Comparison of ENCODE assay signal across 23 cellular contexts in the genomic region with DNA sequence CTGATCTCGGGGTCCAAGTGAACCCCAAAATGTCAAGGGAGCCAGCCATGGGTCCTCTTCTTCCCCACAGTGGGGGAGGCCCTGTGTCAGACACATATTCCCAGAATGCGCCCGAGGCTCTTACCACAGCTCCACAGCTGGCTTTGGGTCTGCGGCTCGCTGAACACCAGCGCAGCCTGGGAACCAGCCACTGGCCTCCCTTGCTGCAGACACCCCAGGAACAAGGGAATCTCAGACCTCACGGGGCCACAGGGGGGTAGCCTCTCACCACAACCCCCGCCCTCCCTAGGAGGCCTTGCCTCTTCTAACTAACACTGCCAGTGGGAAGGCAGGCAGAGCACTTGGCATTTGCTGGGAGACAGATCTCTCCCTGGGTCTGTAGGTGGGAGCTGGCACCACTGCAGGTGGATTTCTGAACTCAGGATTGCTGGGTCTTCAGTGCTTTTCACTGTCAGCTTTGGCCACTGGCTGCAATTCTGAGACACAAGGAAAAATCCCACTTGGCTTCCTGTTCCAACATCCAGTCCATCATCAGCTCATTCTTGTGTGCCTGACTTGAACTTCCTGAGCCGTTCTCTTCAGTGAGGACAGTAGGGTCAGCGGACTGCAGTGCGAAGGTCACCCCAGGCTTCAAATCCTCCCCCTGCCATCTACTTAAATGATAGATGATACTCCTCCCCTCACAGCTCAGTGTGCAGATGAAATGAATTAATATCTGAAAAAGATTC.
DNase-seq lines count a peak whose midpoint lies in the region; ATAC-seq and TF ChIP-seq lines count a peak whose summit lies in the region.
"Had no signal": no experiment of that assay in that cellular context is flagged by ENCODE, and none has a peak within 500 bp of the region (broad histone marks: within the 10 kb centered on the region; RNA-seq: fewer than 3 reads in every experiment).

No MANE protein-coding gene starts in this region.

- H3K4me1 ChIP-seq in right atrium auricular region (no peaks in the 10 kb centered on the region), upper lobe of right lung (no peaks in the 10 kb centered on the region)

- intact Hi-C loops in left ventricle myocardium superior (cut with micrococcal nuclease) (no loop called here), dorsolateral prefrontal cortex (cut with DNase I) (no loop called here), upper lobe of right lung (cut with DNase I) (no loop called here)

- TF ChIP-seq CTCF in right atrium auricular region (IDR thresholded peaks at IDR 0.05) (no peak), dorsolateral prefrontal cortex (IDR thresholded peaks at IDR 0.05 in 54 of 56, conservative IDR thresholded peaks at IDR 0.05 in 2 of 56; ENCODE audit: low read depth in 1 of 56, partially characterized antibody in 56 of 56) (no peak), neural cell (IDR thresholded peaks at IDR 0.05; ENCODE audit: poor library complexity, severe bottlenecking) (no peak), upper lobe of right lung (IDR thresholded peaks at IDR 0.05) (no peak)

- DNase-seq in right atrium auricular region (ENCODE audit: low spot score) (peak; percentile 50), left ventricle myocardium superior (no peak), dorsolateral prefrontal cortex (no peak), upper lobe of right lung (peak; percentile 27), NCI-H524 treated with DMSO at 0.1 percent for 48 hours (lab: John Stamatoyannopoulos, UW) (no peak)
- DNase-seq: AML-193; Calu3; CD4-positive, CD25-positive, alpha-beta regulatory T cell; DND-41; GDM1; GOT3; HFFc6; Karpas-422; MM.1S; NCI-H1105; NCI-H187; NCI-H446; NCI-H748 treated with DMSO at 0.1 percent for 48 hours; SHP77 had no signal

- TF ChIP-seq EP300 in neural cell (conservative IDR thresholded peaks at IDR 0.05; ENCODE audit: poor library complexity, severe bottlenecking) = no peak

- H3K9me2 ChIP-seq in neural cell (ENCODE audit: insufficient read depth, low read length) = no peaks in the 10 kb centered on the region

- H3K36me3 ChIP-seq in right atrium auricular region (no peaks in the 10 kb centered on the region), neural cell (ENCODE audit: insufficient read depth, low read length) (no peaks in the 10 kb centered on the region), upper lobe of right lung (no peaks in the 10 kb centered on the region)

- H2AFZ ChIP-seq in neural cell (ENCODE audit: low read depth, low read length) = peak overlapping the region; percentile 71
- H2AFZ ChIP-seq: PC-9 had no signal

- H4K20me1 ChIP-seq in neural cell (ENCODE audit: insufficient read depth) = no peaks in the 10 kb centered on the region

- H3K27ac ChIP-seq in right atrium auricular region = no peak overlapping the region
- peak overlapping the region in 51 of 59 donors; percentile 23 to 95 (median 83) for H3K27ac ChIP-seq in dorsolateral prefrontal cortex
- H3K27ac ChIP-seq in neural cell (ENCODE audit: low read length) = peak overlapping the region; percentile 100
- H3K27ac ChIP-seq in upper lobe of right lung = no peak overlapping the region
- H3K27ac ChIP-seq: PC-9 had no signal

- H3F3A ChIP-seq in neural cell (ENCODE audit: insufficient read depth, low read length, poor library complexity, severe bottlenecking) = peaks cover 2% of the 10 kb centered on the region

- H3K79me2 ChIP-seq in neural cell (replicated peaks; ENCODE audit: insufficient read depth, low read length) = no peaks in the 10 kb centered on the region

- H3K4me3 ChIP-seq in right atrium auricular region = no peak overlapping the region
- no peak overlapping the region for H3K4me3 ChIP-seq in dorsolateral prefrontal cortex
- peak overlapping the region; percentile 55 for H3K4me3 ChIP-seq in neural cell (ENCODE audit: low read length)
- no peak overlapping the region for H3K4me3 ChIP-seq in upper lobe of right lung
- H3K4me3 ChIP-seq: PC-9 had no signal

- no peak for TF ChIP-seq RAD21 in neural cell (conservative IDR thresholded peaks at IDR 0.05)

- H3K27me3 ChIP-seq in right atrium auricular region = no peaks in the 10 kb centered on the region
- no peaks in the 10 kb centered on the region for H3K27me3 ChIP-seq in dorsolateral prefrontal cortex
- no peaks in the 10 kb centered on the region for H3K27me3 ChIP-seq in neural cell (ENCODE audit: insufficient read depth, low read depth, low read length)
- H3K27me3 ChIP-seq in upper lobe of right lung = no peaks in the 10 kb centered on the region

- ATAC-seq in left ventricle myocardium superior = no peak
- peak; percentile 46 for ATAC-seq in upper lobe of right lung
- no peak for ATAC-seq in HG02623 (IDR thresholded peaks at IDR 0.05; ENCODE audit: unreplicated experiment)
- no peak for ATAC-seq in HG03354 (IDR thresholded peaks at IDR 0.05; ENCODE audit: poor library complexity, severe bottlenecking, unreplicated experiment)

- peak overlapping the region; percentile 84 for H3K9ac ChIP-seq in neural cell (ENCODE audit: low read length)

- H3K4me2 ChIP-seq in neural cell (ENCODE audit: low read length) = no peak overlapping the region
- H3K4me2 ChIP-seq: PC-9 had no signal

- H3K9me3 ChIP-seq in right atrium auricular region (no peaks in the 10 kb centered on the region), neural cell (ENCODE audit: low read length) (no peaks in the 10 kb centered on the region), upper lobe of right lung (no peaks in the 10 kb centered on the region)

TF ChIP-seq in neural cell, 6 proteins besides CTCF, POLR2A, EP300 and RAD21:
- TF ChIP-seq EZH2 (IDR thresholded peaks at IDR 0.05; ENCODE audit: borderline replicate concordance, insufficient read depth, low read length, poor library complexity, severe bottlenecking) (no peak), SMC3 (conservative IDR thresholded peaks at IDR 0.05; ENCODE audit: poor library complexity) (no peak), TAF1 (IDR thresholded peaks at IDR 0.05; ENCODE audit: low read depth) (no peak), MXI1 (conservative IDR thresholded peaks at IDR 0.05; ENCODE audit: poor library complexity, severe bottlenecking) (no peak), POLR2AphosphoS5 (IDR thresholded peaks at IDR 0.05) (no peak)
- TF ChIP-seq, protein P1, sequence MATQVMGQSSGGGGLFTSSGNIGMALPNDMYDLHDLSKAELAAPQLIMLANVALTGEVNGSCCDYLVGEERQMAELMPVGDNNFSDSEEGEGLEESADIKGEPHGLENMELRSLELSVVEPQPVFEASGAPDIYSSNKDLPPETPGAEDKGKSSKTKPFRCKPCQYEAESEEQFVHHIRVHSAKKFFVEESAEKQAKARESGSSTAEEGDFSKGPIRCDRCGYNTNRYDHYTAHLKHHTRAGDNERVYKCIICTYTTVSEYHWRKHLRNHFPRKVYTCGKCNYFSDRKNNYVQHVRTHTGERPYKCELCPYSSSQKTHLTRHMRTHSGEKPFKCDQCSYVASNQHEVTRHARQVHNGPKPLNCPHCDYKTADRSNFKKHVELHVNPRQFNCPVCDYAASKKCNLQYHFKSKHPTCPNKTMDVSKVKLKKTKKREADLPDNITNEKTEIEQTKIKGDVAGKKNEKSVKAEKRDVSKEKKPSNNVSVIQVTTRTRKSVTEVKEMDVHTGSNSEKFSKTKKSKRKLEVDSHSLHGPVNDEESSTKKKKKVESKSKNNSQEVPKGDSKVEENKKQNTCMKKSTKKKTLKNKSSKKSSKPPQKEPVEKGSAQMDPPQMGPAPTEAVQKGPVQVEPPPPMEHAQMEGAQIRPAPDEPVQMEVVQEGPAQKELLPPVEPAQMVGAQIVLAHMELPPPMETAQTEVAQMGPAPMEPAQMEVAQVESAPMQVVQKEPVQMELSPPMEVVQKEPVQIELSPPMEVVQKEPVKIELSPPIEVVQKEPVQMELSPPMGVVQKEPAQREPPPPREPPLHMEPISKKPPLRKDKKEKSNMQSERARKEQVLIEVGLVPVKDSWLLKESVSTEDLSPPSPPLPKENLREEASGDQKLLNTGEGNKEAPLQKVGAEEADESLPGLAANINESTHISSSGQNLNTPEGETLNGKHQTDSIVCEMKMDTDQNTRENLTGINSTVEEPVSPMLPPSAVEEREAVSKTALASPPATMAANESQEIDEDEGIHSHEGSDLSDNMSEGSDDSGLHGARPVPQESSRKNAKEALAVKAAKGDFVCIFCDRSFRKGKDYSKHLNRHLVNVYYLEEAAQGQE (IDR thresholded peaks at IDR 0.05; ENCODE audit: borderline replicate concordance) = no peak

Comparison
In these comparisons a context has a peak if more than half of its experiments do, and no peak if none do; other contexts are left out.
1. DNase-seq: peak in right atrium auricular region (single experiment) and upper lobe of right lung (single experiment); none in left ventricle myocardium superior (single experiment), dorsolateral prefrontal cortex (0 of 10) and NCI-H524 treated with DMSO at 0.1 percent for 48 hours (single experiment).
2. H3K27ac ChIP-seq: peak in dorsolateral prefrontal cortex (51 of 59) and neural cell (single experiment); none in right atrium auricular region (0 of 2) and upper lobe of right lung (single experiment).